ENCODE assay signal across 10 cellular contexts in the genomic region with DNA sequence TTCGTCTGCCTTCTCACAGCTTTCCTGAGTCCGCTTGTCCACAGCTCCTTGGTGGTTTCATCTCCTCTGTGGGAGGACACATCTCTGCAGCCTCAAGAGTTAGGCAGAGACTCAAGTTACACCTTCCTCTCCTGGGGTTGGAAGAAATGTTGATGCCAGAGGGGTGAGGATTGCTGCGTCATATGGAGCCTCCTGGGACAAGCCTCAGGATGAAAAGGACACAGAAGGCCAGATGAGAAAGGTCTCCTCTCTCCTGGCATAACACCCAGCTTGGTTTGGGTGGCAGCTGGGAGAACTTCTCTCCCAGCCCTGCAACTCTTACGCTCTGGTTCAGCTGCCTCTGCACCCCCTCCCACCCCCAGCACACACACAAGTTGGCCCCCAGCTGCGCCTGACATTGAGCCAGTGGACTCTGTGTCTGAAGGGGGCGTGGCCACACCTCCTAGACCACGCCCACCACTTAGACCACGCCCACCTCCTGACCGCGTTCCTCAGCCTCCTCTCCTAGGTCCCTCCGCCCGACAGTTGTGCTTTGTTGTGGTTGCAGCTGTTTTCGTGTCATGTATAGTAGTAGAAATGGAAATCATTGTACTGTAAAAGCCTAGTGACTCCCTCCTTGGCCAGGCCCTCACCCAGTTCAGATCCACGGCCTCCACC. TPM values are rescaled to one million over a fixed set of nuclear protein-coding genes. Genes with fewer than 3 reads are reported as not detected.
A peak's percentile ranks its signal among the peaks of the same experiment; 100 is the strongest.
DNase-seq lines count a peak whose midpoint lies in the region; ATAC-seq, FAIRE-seq and TF ChIP-seq lines count a peak whose summit lies in the region.
"Had no signal": no experiment of that assay in that cellular context is flagged by ENCODE, and none has a peak within 500 bp of the region (broad histone marks: within the 10 kb centered on the region; RNA-seq: fewer than 3 reads in every experiment).

No MANE protein-coding gene starts in this region.

- intact Hi-C loops in activated T-helper 1 cell treated with anti-CD3 and anti-CD28 coated beads, Interleukin-12 subunit alpha, Interleukin-12 subunit beta, Interleukin-2, Interleukin-4 antibody, amounts not matched to agents 30 ng/mL and 10 ng/mL and 1 ng/mL, durations not matched to agents 14 hours and 24 hours and 36 hours (cut with micrococcal nuclease) = loop anchor here (1.0 to 10.0 kb wide), 3 partner anchors 12 to 96 kb away; partner anchors contain the start of genes APOL6, MB and RASD2
- intact Hi-C loops in upper lobe of right lung (cut with DNase I) = no loop called here

- TF ChIP-seq CTCF in Peyer's patch (IDR thresholded peaks at IDR 0.05) (no peak), upper lobe of right lung (IDR thresholded peaks at IDR 0.05) (no peak), mesothelial cell of epicardium (IDR thresholded peaks at IDR 0.05; ENCODE audit: unreplicated experiment) (no peak), right atrium auricular region (IDR thresholded peaks at IDR 0.05) (no peak)

- H3K27me3 Mint-ChIP-seq in activated T-helper 1 cell treated with anti-CD3 and anti-CD28 coated beads, Interleukin-12 subunit alpha, Interleukin-12 subunit beta, Interleukin-2, Interleukin-4 antibody, amounts not matched to agents 30 ng/mL and 10 ng/mL and 1 ng/mL, durations not matched to agents 14 hours and 24 hours and 36 hours (ENCODE audit: insufficient read depth) = peaks cover 3% of the 10 kb centered on the region
- H3K27me3 Mint-ChIP-seq in naive B cell (peaks cover 15 to 43% (median 43%) of the 10 kb centered on the region in 3 donors), mesothelial cell of epicardium (ENCODE audit: low read depth) (peaks cover 14% of the 10 kb centered on the region)

- no peak overlapping the region for H3K4me3 ChIP-seq in Peyer's patch
- H3K4me3 ChIP-seq in upper lobe of right lung = no peak overlapping the region
- H3K4me3 ChIP-seq in right atrium auricular region = no peak overlapping the region

- ATAC-seq in naive B cell (ENCODE audit: low read depth in 2 of 2) (peak; percentile 35 to 53), upper lobe of right lung (peak; percentile 54), GM21367 (IDR thresholded peaks at IDR 0.05; ENCODE audit: unreplicated experiment) (no peak)

- H3K4me1 ChIP-seq in Peyer's patch (no peaks in the 10 kb centered on the region), upper lobe of right lung (no peaks in the 10 kb centered on the region), right atrium auricular region (peaks cover 0 to 7% of the 10 kb centered on the region in 2 donors)

- H3K4me1 Mint-ChIP-seq in activated T-helper 1 cell treated with anti-CD3 and anti-CD28 coated beads, Interleukin-12 subunit alpha, Interleukin-12 subunit beta, Interleukin-2, Interleukin-4 antibody, amounts not matched to agents 30 ng/mL and 10 ng/mL and 1 ng/mL, durations not matched to agents 14 hours and 24 hours and 36 hours (ENCODE audit: low read depth) = peaks cover 14% of the 10 kb centered on the region
- H3K4me1 Mint-ChIP-seq in naive B cell (peaks cover 4 to 7% (median 6%) of the 10 kb centered on the region in 3 donors), mesothelial cell of epicardium (peaks cover 6% of the 10 kb centered on the region)

- DNase-seq in GM12892 (ENCODE audit: insufficient read length) (peak; percentile 81), Peyer's patch (peak; percentile 69 to 82 (median 78)), naive B cell (peak; percentile 31), upper lobe of right lung (no peak), mesothelial cell of epicardium (ENCODE audit: low spot score in 2 of 2, unreplicated experiment in 2 of 2) (no peak), right atrium auricular region (ENCODE audit: low spot score) (no peak)
- DNase-seq in activated T-helper 1 cell treated with anti-CD3 and anti-CD28 coated beads, Interleukin-12 subunit alpha, Interleukin-12 subunit beta, Interleukin-2, Interleukin-4 antibody, amounts not matched to agents 30 ng/mL and 10 ng/mL and 1 ng/mL, durations not matched to agents 14 hours and 24 hours and 36 hours (ENCODE audit: low spot score) = peak; percentile 78

- H3K27ac ChIP-seq in Peyer's patch (no peak overlapping the region), upper lobe of right lung (no peak overlapping the region), right atrium auricular region (no peak overlapping the region)
- H3K27ac ChIP-seq: HL-60 had no signal

- H3K27me3 ChIP-seq in Peyer's patch (no peaks in the 10 kb centered on the region), upper lobe of right lung (peaks cover 11% of the 10 kb centered on the region), right atrium auricular region (no peaks in the 10 kb centered on the region)

- H3K9me3 ChIP-seq in Peyer's patch (no peaks in the 10 kb centered on the region), upper lobe of right lung (no peaks in the 10 kb centered on the region), right atrium auricular region (no peaks in the 10 kb centered on the region)

- H3K36me3 ChIP-seq in Peyer's patch = no peaks in the 10 kb centered on the region
- no peaks in the 10 kb centered on the region for H3K36me3 ChIP-seq in upper lobe of right lung
- H3K36me3 ChIP-seq in right atrium auricular region = no peaks in the 10 kb centered on the region

- no peak for TF ChIP-seq POLR2A in GM12892 (IDR thresholded peaks at IDR 0.05; ENCODE audit: low read depth, low read length)
- no peak for TF ChIP-seq POLR2A in Peyer's patch (IDR thresholded peaks at IDR 0.05)

- H3K9me3 Mint-ChIP-seq in activated T-helper 1 cell treated with anti-CD3 and anti-CD28 coated beads, Interleukin-12 subunit alpha, Interleukin-12 subunit beta, Interleukin-2, Interleukin-4 antibody, amounts not matched to agents 30 ng/mL and 10 ng/mL and 1 ng/mL, durations not matched to agents 14 hours and 24 hours and 36 hours = no peaks in the 10 kb centered on the region
- H3K9me3 Mint-ChIP-seq in naive B cell (no peaks in the 10 kb centered on the region), mesothelial cell of epicardium (no peaks in the 10 kb centered on the region)

- peak overlapping the region; percentile 37 for H3K27ac Mint-ChIP-seq in activated T-helper 1 cell treated with anti-CD3 and anti-CD28 coated beads, Interleukin-12 subunit alpha, Interleukin-12 subunit beta, Interleukin-2, Interleukin-4 antibody, amounts not matched to agents 30 ng/mL and 10 ng/mL and 1 ng/mL, durations not matched to agents 14 hours and 24 hours and 36 hours
- H3K27ac Mint-ChIP-seq in naive B cell (peak overlapping the region in 1 of 6 donors; percentile 16), mesothelial cell of epicardium (no peak overlapping the region)

- H3K4me3 Mint-ChIP-seq in activated T-helper 1 cell treated with anti-CD3 and anti-CD28 coated beads, Interleukin-12 subunit alpha, Interleukin-12 subunit beta, Interleukin-2, Interleukin-4 antibody, amounts not matched to agents 30 ng/mL and 10 ng/mL and 1 ng/mL, durations not matched to agents 14 hours and 24 hours and 36 hours = no peak overlapping the region
- H3K4me3 Mint-ChIP-seq in naive B cell (no peak overlapping the region), mesothelial cell of epicardium (no peak overlapping the region)

- FAIRE-seq in GM12892 (lab: Jason Lieb, UNC) = peak; percentile 67

- no peaks in the 10 kb centered on the region for H3K36me3 Mint-ChIP-seq in activated T-helper 1 cell treated with anti-CD3 and anti-CD28 coated beads, Interleukin-12 subunit alpha, Interleukin-12 subunit beta, Interleukin-2, Interleukin-4 antibody, amounts not matched to agents 30 ng/mL and 10 ng/mL and 1 ng/mL, durations not matched to agents 14 hours and 24 hours and 36 hours (ENCODE audit: low read depth)
- no peaks in the 10 kb centered on the region for H3K36me3 Mint-ChIP-seq in naive B cell
- H3K36me3 Mint-ChIP-seq in mesothelial cell of epicardium = no peaks in the 10 kb centered on the region

RNA-seq across cellular contexts. Expression of gene RASD2, which starts 11.7 kb away (rescaled TPM):
- not detected for polyA plus RNA-seq in GM12892 (2012; ENCODE audit: missing spikeins)
- total RNA-seq in Peyer's patch = 1 to 10 TPM; 2.7 to 5.8 (median 4.8) TPM
- not detected in 2 replicates for total RNA-seq in activated T-helper 1 cell treated with anti-CD3 and anti-CD28 coated beads, Interleukin-12 subunit alpha, Interleukin-12 subunit beta, Interleukin-2, Interleukin-4 antibody, amounts not matched to agents 30 ng/mL and 10 ng/mL and 1 ng/mL, durations not matched to agents 14 hours and 24 hours and 36 hours
- polyA plus RNA-seq in naive B cell (ENCODE audit: low read depth in 6 of 6) = not detected
- 4.1 TPM for total RNA-seq in upper lobe of right lung
- total RNA-seq in mesothelial cell of epicardium = 0.14 to 0.20 TPM in 2 of 3 replicates, not detected in the other
- total RNA-seq in right atrium auricular region = 1 to 10 TPM in 1 of 2 donors, under 1 TPM in 1; 0.94 to 3.1 TPM
- total RNA-seq: fibroblast of villous mesenchyme had no signal

Comparison
In these comparisons a context has a peak if more than half of its experiments do, and no peak if none do; other contexts are left out.
1. DNase-seq: peak in GM12892 (single experiment), Peyer's patch (3 of 3), activated T-helper 1 cell treated with anti-CD3 and anti-CD28 coated beads, Interleukin-12 subunit alpha, Interleukin-12 subunit beta, Interleukin-2, Interleukin-4 antibody, amounts not matched to agents 30 ng/mL and 10 ng/mL and 1 ng/mL, durations not matched to agents 14 hours and 24 hours and 36 hours (single experiment) and naive B cell (single experiment); none in upper lobe of right lung (single experiment), mesothelial cell of epicardium (0 of 2) and right atrium auricular region (single experiment).